Comparison of ENCODE assay signal across 18 cellular contexts in the genomic region with DNA sequence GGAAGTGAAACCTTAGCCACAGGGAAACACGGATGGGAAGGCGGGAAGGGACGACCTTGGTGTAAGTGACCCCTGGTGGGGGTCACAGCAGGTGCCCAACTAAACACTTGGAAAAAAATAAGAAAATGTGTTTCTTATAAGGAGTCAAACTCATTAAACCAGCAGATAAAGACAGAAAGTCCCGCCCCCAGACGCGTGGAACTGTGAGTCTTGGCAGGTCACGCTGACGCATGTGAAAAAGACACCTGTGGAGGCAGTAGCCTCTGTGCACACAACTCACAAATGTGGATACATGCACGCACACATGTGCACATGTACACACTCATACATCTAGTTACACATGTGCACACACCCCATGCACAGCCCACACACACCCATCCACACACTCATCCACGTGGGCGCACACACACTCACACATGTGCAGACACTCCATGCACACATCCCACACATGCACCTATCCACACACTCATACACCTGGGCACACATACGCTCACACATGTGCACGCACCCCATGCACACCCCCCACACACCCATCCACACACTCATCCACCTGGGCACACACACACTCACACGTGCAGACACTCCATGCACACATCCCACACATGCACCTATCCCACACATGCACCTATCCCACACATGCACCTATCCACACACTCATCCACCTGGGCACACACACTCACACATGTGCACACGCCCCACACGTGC.
DNase-seq lines count a peak whose midpoint lies in the region; ATAC-seq, FAIRE-seq and TF ChIP-seq lines count a peak whose summit lies in the region.
"Had no signal": no experiment of that assay in that cellular context is flagged by ENCODE, and none has a peak within 500 bp of the region (broad histone marks: within the 10 kb centered on the region; RNA-seq: fewer than 3 reads in every experiment).

No MANE protein-coding gene starts in this region.

- no peak overlapping the region for H3K14ac ChIP-seq in H1 (ENCODE audit: insufficient read length)

- H3K27me3 Mint-ChIP-seq in natural killer cell treated with Interleukin-12 subunit alpha and Interleukin-12 subunit beta and Interleukin-15 and Interleukin-18, amount 100 ng/mL, for 72 hours, result no peaks in the 10 kb centered on the region
- H3K27me3 Mint-ChIP-seq: CD4-positive, alpha-beta T cell had no signal

- in situ Hi-C loops in HepG2 (cut with HindIII; ENCODE audit: extremely low pct_ligation_motif_present, low pct_unique_long_range_greater_than_20kb), result loop anchor here (25.0 kb wide), 1 partner anchor 384 kb away; no protein-coding TSS in a partner anchor

- POLR2A ChIA-PET in HepG2 (lab: Yijun Ruan, JAX), result no interaction called here
- POLR2A ChIA-PET in H1 (lab: Charles Lee; ENCODE audit: partially characterized antibody), result no interaction called here

- H3K27ac Mint-ChIP-seq in natural killer cell treated with Interleukin-12 subunit alpha and Interleukin-12 subunit beta and Interleukin-15 and Interleukin-18, amount 100 ng/mL, for 72 hours, result no peak overlapping the region
- H3K27ac Mint-ChIP-seq: CD4-positive, alpha-beta T cell had no signal

- no peak overlapping the region for H3K56ac ChIP-seq in H1 (replicated peaks; ENCODE audit: insufficient read length, low read depth, low read length)

- H2BK120ac ChIP-seq in H1 (replicated peaks; ENCODE audit: low read depth, low read length), result no peak overlapping the region

- H2BK20ac ChIP-seq in H1 (ENCODE audit: low read length), result no peak overlapping the region

- no peak for DNase-seq in HepG2 (ENCODE audit: low spot score)
- DNase-seq in right lobe of liver, result no peak
- no peak for DNase-seq in H1 (ENCODE audit: low read depth in 1 of 2, low spot score in 2 of 2)
- DNase-seq in natural killer cell treated with Interleukin-12 subunit alpha and Interleukin-12 subunit beta and Interleukin-15 and Interleukin-18, amount 100 ng/mL, for 72 hours (ENCODE audit: low spot score), result peak; percentile 49
- no peak for DNase-seq in NCI-H146 treated with DMSO at 0.1 percent for 48 hours (lab: John Stamatoyannopoulos, UW; ENCODE audit: unreplicated experiment)
- no peak for DNase-seq in Right ventricle myocardium superior
- DNase-seq in NCI-H82 treated with DMSO at 0.1 percent for 48 hours (lab: John Stamatoyannopoulos, UW; ENCODE audit: unreplicated experiment), result no peak
- DNase-seq: 8988T; AML-193; CD4-positive, alpha-beta T cell; DMS79 treated with DMSO at 0.1 percent for 48 hours; EL; GOT3 had no signal

- no peak overlapping the region for H3K27ac ChIP-seq in HepG2 (ENCODE audit: extremely low read length, insufficient read depth, low read length)
- no peak overlapping the region for H3K27ac ChIP-seq in right lobe of liver
- H3K27ac ChIP-seq in H1 (ENCODE audit: low read depth, low read length), result no peak overlapping the region
- H3K27ac ChIP-seq: BLaER1 had no signal

- H3K27me3 ChIP-seq in HepG2 (ENCODE audit: control insufficient read depth in 1 of 2, insufficient read depth in 2 of 2, low read length in 2 of 2), result no peaks in the 10 kb centered on the region
- H3K27me3 ChIP-seq in right lobe of liver, result no peaks in the 10 kb centered on the region
- no peaks in the 10 kb centered on the region for H3K27me3 ChIP-seq in H1 (replicated peaks in 1 of 4; ENCODE audit: control insufficient read depth in 3 of 4, extremely low read depth in 1 of 4, insufficient read depth in 3 of 4, low read length in 3 of 4)
- H3K27me3 ChIP-seq: BLaER1 had no signal

- WGBS in HepG2 (ENCODE audit: low lambda C conversion rate), result 94% methylated on average over 16 of the region's 16 CpGs
- 86% methylated on average over 8 of the region's 16 CpGs for WGBS in right lobe of liver (ENCODE audit: insufficient coverage, low coverage, low lambda C conversion rate, missing lambda C conversion rate)
- WGBS in H1 (ENCODE audit: extremely low coverage in 1 of 2, insufficient coverage in 1 of 2, insufficient read length in 1 of 2, insufficient replicate concordance in 2 of 2, low coverage in 1 of 2, low lambda C conversion rate in 2 of 2, missing lambda C conversion rate in 1 of 2), 2 experiments, result 92% methylated on average over 16 of the region's 16 CpGs; no CpG with 5 or more reads in 1 of the 2 experiments

- no peak overlapping the region for H4K8ac ChIP-seq in H1 (ENCODE audit: extremely low read depth, insufficient read depth, low read length)

- H3K9me3 ChIP-seq in HepG2 (ENCODE audit: low read length) (no peaks in the 10 kb centered on the region), right lobe of liver (no peaks in the 10 kb centered on the region), H1 (ENCODE audit: insufficient read depth in 2 of 2, low read depth in 1 of 2, low read length in 1 of 2) (no peaks in the 10 kb centered on the region)
- H3K9me3 ChIP-seq: BLaER1, HAP-1 had no signal

- H3K4me3 ChIP-seq in HepG2 (replicated peaks in 1 of 3; ENCODE audit: insufficient read depth in 1 of 3, low read depth in 2 of 3, low read length in 3 of 3), result no peak overlapping the region
- H3K4me3 ChIP-seq in right lobe of liver, result no peak overlapping the region
- H3K4me3 ChIP-seq in H1 (ENCODE audit: extremely low read depth in 1 of 4, insufficient read depth in 2 of 4, low read depth in 3 of 4, low read length in 4 of 4), result no peak overlapping the region
- H3K4me3 ChIP-seq: BLaER1, HAP-1 had no signal

- H3K9me3 Mint-ChIP-seq in natural killer cell treated with Interleukin-12 subunit alpha and Interleukin-12 subunit beta and Interleukin-15 and Interleukin-18, amount 100 ng/mL, for 72 hours, result no peaks in the 10 kb centered on the region
- H3K9me3 Mint-ChIP-seq: CD4-positive, alpha-beta T cell had no signal

- TF ChIP-seq CTCF in HepG2 (CRISPR knock-in tag; IDR thresholded peaks at IDR 0.05) (no peak), right lobe of liver (IDR thresholded peaks at IDR 0.05) (no peak), H1 (IDR thresholded peaks at IDR 0.05; ENCODE audit: control extremely low read depth in 1 of 3, insufficient read depth in 1 of 3, low read depth in 1 of 3, low read length in 3 of 3) (no peak)

- H4K91ac ChIP-seq in H1 (replicated peaks; ENCODE audit: insufficient read length, low read length), result no peak overlapping the region

- peak overlapping the region; percentile 72; the same call in 1 of the 2 replicates for H2AK5ac ChIP-seq in H1 (ENCODE audit: low read depth, low read length)

- H3K79me2 ChIP-seq in HepG2 (ENCODE audit: insufficient read depth, low read length) (peaks cover 84% of the 10 kb centered on the region), H1 (ENCODE audit: control insufficient read depth in 1 of 2, insufficient read depth in 2 of 2, low read length in 2 of 2) (no peaks in the 10 kb centered on the region)

- intact Hi-C loops in HepG2 (cut with micrococcal nuclease; ENCODE audit: unreplicated experiment), result no loop called here
- intact Hi-C loops in right lobe of liver (cut with DNase I), result no loop called here
- intact Hi-C loops in Right ventricle myocardium superior (cut with DNase I), result loop anchor here (10.0 kb wide), 1 partner anchor 172 kb away; no protein-coding TSS in a partner anchor

- H2BK5ac ChIP-seq in H1 (ENCODE audit: low read depth, low read length), result 0 out of 2 replicates have a peak overlapping the region, but pooled peaks have one; percentile 24

- no peak overlapping the region for H2BK15ac ChIP-seq in H1 (ENCODE audit: low read length)

- TF ChIP-seq RAD21 in HepG2 (CRISPR knock-in tag; IDR thresholded peaks at IDR 0.05), result no peak
- no peak for TF ChIP-seq RAD21 in H1 (IDR thresholded peaks at IDR 0.05 in 1 of 2, conservative IDR thresholded peaks at IDR 0.05 in 1 of 2; ENCODE audit: low read depth in 2 of 2, low read length in 2 of 2)

- no peak overlapping the region for H3K4ac ChIP-seq in H1 (replicated peaks; ENCODE audit: insufficient read length, low read depth, low read length)

- H3K4me1 Mint-ChIP-seq in natural killer cell treated with Interleukin-12 subunit alpha and Interleukin-12 subunit beta and Interleukin-15 and Interleukin-18, amount 100 ng/mL, for 72 hours (ENCODE audit: low read depth in 2 of 2), result no peaks in the 10 kb centered on the region

- TF ChIP-seq POLR2A in HepG2 (IDR thresholded peaks at IDR 0.05; ENCODE audit: insufficient read depth in 1 of 2, low read depth in 2 of 2, low read length in 2 of 2) (no peak), right lobe of liver (IDR thresholded peaks at IDR 0.05) (no peak), H1 (IDR thresholded peaks at IDR 0.05; ENCODE audit: control extremely low read depth in 1 of 2, low read depth in 2 of 2, low read length in 2 of 2) (no peak)

- H3K9ac ChIP-seq in HepG2 (ENCODE audit: insufficient read depth, low read depth, low read length) (no peak overlapping the region), H1 (replicated peaks in 1 of 4; ENCODE audit: extremely low read depth in 1 of 4, low read depth in 3 of 4, low read length in 3 of 4) (peak overlapping the region in 1 of 4 experiments; percentile 4; a peak in 1 of 7 replicates)
- H3K9ac ChIP-seq: BLaER1 had no signal

- H3K36me3 Mint-ChIP-seq in natural killer cell treated with Interleukin-12 subunit alpha and Interleukin-12 subunit beta and Interleukin-15 and Interleukin-18, amount 100 ng/mL, for 72 hours, result no peaks in the 10 kb centered on the region

- no peak overlapping the region for H3K4me3 Mint-ChIP-seq in natural killer cell treated with Interleukin-12 subunit alpha and Interleukin-12 subunit beta and Interleukin-15 and Interleukin-18, amount 100 ng/mL, for 72 hours
- H3K4me3 Mint-ChIP-seq: CD4-positive, alpha-beta T cell had no signal

- H3K4me2 ChIP-seq in HepG2 (ENCODE audit: low read depth, low read length) (no peak overlapping the region), H1 (ENCODE audit: insufficient read depth in 1 of 2, low read depth in 2 of 2, low read length in 2 of 2) (no peak overlapping the region)
- H3K4me2 ChIP-seq: BLaER1 had no signal

- H3K18ac ChIP-seq in H1 (ENCODE audit: extremely low read depth, low read length), result peak overlapping the region; percentile 6; the same call in 1 of the 2 replicates

- no peak for TF ChIP-seq EP300 in HepG2 (IDR thresholded peaks at IDR 0.05; ENCODE audit: low read depth in 2 of 2, low read length in 2 of 2)
- TF ChIP-seq EP300 in HepG2 (CRISPR knock-in tag; IDR thresholded peaks at IDR 0.05; ENCODE audit: borderline replicate concordance), result no peak
- no peak for TF ChIP-seq EP300 in H1 (IDR thresholded peaks at IDR 0.05; ENCODE audit: borderline replicate concordance in 1 of 2, low read depth in 2 of 2, low read length in 2 of 2)

- FAIRE-seq in HepG2 (lab: Jason Lieb, UNC), result no peak
- no peak for FAIRE-seq in H1 (lab: Jason Lieb, UNC)
- FAIRE-seq: G401.6, GM12891 had no signal

- peaks cover 4% of the 10 kb centered on the region; the same call in 1 of the 2 replicates for H3K79me1 ChIP-seq in H1 (ENCODE audit: low read depth, low read length)

- no peak overlapping the region for H3K23ac ChIP-seq in H1 (ENCODE audit: insufficient read length)

- H3K23me2 ChIP-seq in H1 (ENCODE audit: low read depth, low read length), result peaks cover 9% of the 10 kb centered on the region; the same call in 1 of the 2 replicates

- peaks cover 33% of the 10 kb centered on the region for H4K20me1 ChIP-seq in HepG2 (ENCODE audit: insufficient read depth, low read length)
- H4K20me1 ChIP-seq in H1 (replicated peaks in 1 of 2; ENCODE audit: control insufficient read depth in 1 of 2, insufficient read depth in 2 of 2, low read length in 2 of 2), result peaks cover 3 to 13% of the 10 kb centered on the region in 2 experiments
- H4K20me1 ChIP-seq: BLaER1 had no signal

- no TSS peak for BruUV-seq in HepG2 (replicated peaks; lab: Mats Ljungman, UMichigan)

- H2BK12ac ChIP-seq in H1 (ENCODE audit: low read depth, low read length), result no peak overlapping the region

- CTCF ChIA-PET in HepG2 (lab: Yijun Ruan, JAX; ENCODE audit: low intra/inter-chr PET ratio, low total read pairs), result no interaction called here
- CTCF ChIA-PET in H1 (lab: Charles Lee; ENCODE audit: partially characterized antibody), result interaction anchor here (0.7 kb wide), 1 partner anchor 202 kb away, joined by 3 read pairs; no protein-coding TSS in a partner anchor

- H3K4me1 ChIP-seq in HepG2 (ENCODE audit: insufficient read depth, low read length) (peaks cover 9% of the 10 kb centered on the region), right lobe of liver (no peaks in the 10 kb centered on the region), H1 (replicated peaks in 1 of 4; ENCODE audit: control insufficient read depth in 3 of 4, insufficient read depth in 4 of 4, low read length in 3 of 4) (peaks cover 0 to 4% (median 0%) of the 10 kb centered on the region in 4 experiments; a peak in 1 of 7 replicates)
- H3K4me1 ChIP-seq: HAP-1 had no signal

- no peak overlapping the region for H4K5ac ChIP-seq in H1 (ENCODE audit: insufficient read length, low read depth, low read length)

- no peak for ATAC-seq in HepG2
- no peak for ATAC-seq in right lobe of liver
- peak in 1 of 2 donors; percentile 4 for ATAC-seq in natural killer cell treated with Interleukin-12 subunit alpha and Interleukin-12 subunit beta and Interleukin-15 and Interleukin-18, amount 100 ng/mL, for 72 hours
- no peak for ATAC-seq in Right ventricle myocardium superior (ENCODE audit: poor library complexity)
- ATAC-seq in GM21825 (IDR thresholded peaks at IDR 0.05; ENCODE audit: unreplicated experiment), result no peak

- peaks cover 0 to 1% of the 10 kb centered on the region in 2 experiments; a peak in 2 of 5 replicates for H3K36me3 ChIP-seq in HepG2 (replicated peaks in 1 of 2; ENCODE audit: control insufficient read depth in 1 of 2, insufficient read depth in 2 of 2, low read length in 2 of 2)
- H3K36me3 ChIP-seq in right lobe of liver, result no peaks in the 10 kb centered on the region
- no peaks in the 10 kb centered on the region for H3K36me3 ChIP-seq in H1 (ENCODE audit: control insufficient read depth in 2 of 4, insufficient read depth in 4 of 4, low read length in 3 of 4)
- H3K36me3 ChIP-seq: BLaER1, HAP-1 had no signal

- no peak overlapping the region for H2AFZ ChIP-seq in HepG2 (ENCODE audit: low read length)
- H2AFZ ChIP-seq in H1 (ENCODE audit: low read length), result no peak overlapping the region
